ENCODE assay signal across 8 cellular contexts in genomic region chr2:26246818-26247217, GRCh38. TPM values are rescaled to one million over a fixed set of nuclear protein-coding genes. Genes with fewer than 3 reads are reported as not detected.
DNase-seq lines count a peak whose midpoint lies in the region; ATAC-seq lines count a peak whose summit lies in the region.

No MANE protein-coding gene starts in this region.

- ATAC-seq in activated CD8-positive, alpha-beta memory T cell treated with anti-CD3 and anti-CD28 coated beads, Interleukin-2, amount 10 ng/mL, durations not matched to agents 7 days and 5 days, result no peak
- no peak for ATAC-seq in T-cell (replicated peaks in 1 of 4)
- no peak for ATAC-seq in stimulated activated memory B cell treated with anti-CD40 and anti-IgM and Interleukin-4, amounts not matched to agents 10 μg/mL and 1 μg/mL and 100 μg/mL, for 72 hours

- peak overlapping the region; percentile 99 for H3K27ac Mint-ChIP-seq in activated CD8-positive, alpha-beta memory T cell treated with anti-CD3 and anti-CD28 coated beads, Interleukin-2, amount 10 ng/mL, durations not matched to agents 7 days and 5 days
- no peak overlapping the region for H3K27ac Mint-ChIP-seq in T-cell
- peak overlapping the region; percentile 100 for H3K27ac Mint-ChIP-seq in stimulated activated memory B cell treated with anti-CD40 and anti-IgM and Interleukin-4, amounts not matched to agents 10 μg/mL and 1 μg/mL and 100 μg/mL, for 72 hours

- CTCF ChIA-PET in activated CD8-positive, alpha-beta memory T cell treated with anti-CD3 and anti-CD28 coated beads, Interleukin-2, amount 10 ng/mL, durations not matched to agents 7 days and 5 days (lab: Charles Lee), result interaction anchor here (1.4 to 2.6 kb wide), 5 partner anchors 12 to 83 kb away, joined by 3 to 11 read pairs (median 3); no protein-coding TSS in a partner anchor
- CTCF ChIA-PET in T-cell (lab: Charles Lee), result interaction anchor here (0.6 to 1.0 kb wide), 2 partner anchors 23 to 186 kb away, joined by 3 to 5 read pairs; no protein-coding TSS in a partner anchor

- no peaks in the 10 kb centered on the region for H3K27me3 Mint-ChIP-seq in activated CD8-positive, alpha-beta memory T cell treated with anti-CD3 and anti-CD28 coated beads, Interleukin-2, amount 10 ng/mL, durations not matched to agents 7 days and 5 days
- no peaks in the 10 kb centered on the region for H3K27me3 Mint-ChIP-seq in T-cell
- H3K27me3 Mint-ChIP-seq in stimulated activated memory B cell treated with anti-CD40 and anti-IgM and Interleukin-4, amounts not matched to agents 10 μg/mL and 1 μg/mL and 100 μg/mL, for 72 hours, result no peaks in the 10 kb centered on the region

- H3K4me3 Mint-ChIP-seq in activated CD8-positive, alpha-beta memory T cell treated with anti-CD3 and anti-CD28 coated beads, Interleukin-2, amount 10 ng/mL, durations not matched to agents 7 days and 5 days, result peak overlapping the region; percentile 45
- H3K4me3 Mint-ChIP-seq in T-cell, result peak overlapping the region; percentile 42 to 100 (median 52)
- H3K4me3 Mint-ChIP-seq in stimulated activated memory B cell treated with anti-CD40 and anti-IgM and Interleukin-4, amounts not matched to agents 10 μg/mL and 1 μg/mL and 100 μg/mL, for 72 hours, result peak overlapping the region; percentile 58

- H3K4me1 Mint-ChIP-seq in activated CD8-positive, alpha-beta memory T cell treated with anti-CD3 and anti-CD28 coated beads, Interleukin-2, amount 10 ng/mL, durations not matched to agents 7 days and 5 days, result peaks cover 35% of the 10 kb centered on the region
- peaks cover 62 to 71% (median 63%) of the 10 kb centered on the region in 3 donors for H3K4me1 Mint-ChIP-seq in T-cell
- peaks cover 52% of the 10 kb centered on the region for H3K4me1 Mint-ChIP-seq in stimulated activated memory B cell treated with anti-CD40 and anti-IgM and Interleukin-4, amounts not matched to agents 10 μg/mL and 1 μg/mL and 100 μg/mL, for 72 hours

- peak; percentile 64 for DNase-seq in activated CD8-positive, alpha-beta memory T cell treated with anti-CD3 and anti-CD28 coated beads, Interleukin-2, amount 10 ng/mL, durations not matched to agents 7 days and 5 days
- no peak for DNase-seq in activated CD8-positive, alpha-beta memory T cell treated with anti-CD3 and anti-CD28 coated beads, Interleukin-2, amount 50 U/mL, for 48 hours
- DNase-seq in T-cell (peak in 14 of 34 experiments; percentile 5 to 22 (median 10)), fibroblast of gingiva (ENCODE audit: low read depth) (peak; percentile 81), occipital lobe (lab: John Stamatoyannopoulos, UW) (no peak), kidney glomerular epithelial cell (lab: John Stamatoyannopoulos, UW) (no peak), dedifferentiated amniotic fluid mesenchymal stem cell (ENCODE audit: extremely low spot score) (no peak)

- H3K9me3 Mint-ChIP-seq in activated CD8-positive, alpha-beta memory T cell treated with anti-CD3 and anti-CD28 coated beads, Interleukin-2, amount 10 ng/mL, durations not matched to agents 7 days and 5 days (ENCODE audit: low read depth), result no peaks in the 10 kb centered on the region
- no peaks in the 10 kb centered on the region for H3K9me3 Mint-ChIP-seq in T-cell
- H3K9me3 Mint-ChIP-seq in stimulated activated memory B cell treated with anti-CD40 and anti-IgM and Interleukin-4, amounts not matched to agents 10 μg/mL and 1 μg/mL and 100 μg/mL, for 72 hours, result no peaks in the 10 kb centered on the region

- H3K36me3 Mint-ChIP-seq in activated CD8-positive, alpha-beta memory T cell treated with anti-CD3 and anti-CD28 coated beads, Interleukin-2, amount 10 ng/mL, durations not matched to agents 7 days and 5 days, result peaks cover 4% of the 10 kb centered on the region
- no peaks in the 10 kb centered on the region for H3K36me3 Mint-ChIP-seq in T-cell
- H3K36me3 Mint-ChIP-seq in stimulated activated memory B cell treated with anti-CD40 and anti-IgM and Interleukin-4, amounts not matched to agents 10 μg/mL and 1 μg/mL and 100 μg/mL, for 72 hours, result no peaks in the 10 kb centered on the region

- POLR2A ChIA-PET in T-cell (lab: Charles Lee), result interaction anchor here in 1 of 2 donors (0.6 kb wide), 1 partner anchor 102 kb away, joined by 3 read pairs; no protein-coding TSS in a partner anchor

RNA-seq across cellular contexts. Expression of gene HADHB, which starts 2.1 kb away (rescaled TPM):
- 10 to 100 TPM; 55.8 to 83.5 TPM for total RNA-seq in activated CD8-positive, alpha-beta memory T cell treated with anti-CD3 and anti-CD28 coated beads, Interleukin-2, amount 10 ng/mL, durations not matched to agents 7 days and 5 days
- total RNA-seq in T-cell (10 to 100 TPM; 44.4 to 62.9 (median 54.3) TPM), occipital lobe (41.8 TPM)

RNA-seq across cellular contexts. Expression of gene HADHA, which starts 2.4 kb away (rescaled TPM):
- 100 to 1,000 TPM; 117 to 145 TPM for total RNA-seq in activated CD8-positive, alpha-beta memory T cell treated with anti-CD3 and anti-CD28 coated beads, Interleukin-2, amount 10 ng/mL, durations not matched to agents 7 days and 5 days
- total RNA-seq in T-cell (10 to 100 TPM; 76.1 to 95.8 (median 91.9) TPM), occipital lobe (89.1 TPM)

Comparison
In these comparisons a context has a peak if more than half of its experiments do, and no peak if none do; other contexts are left out.
1. DNase-seq: peak in activated CD8-positive, alpha-beta memory T cell treated with anti-CD3 and anti-CD28 coated beads, Interleukin-2, amount 10 ng/mL, durations not matched to agents 7 days and 5 days (single experiment) and fibroblast of gingiva (single experiment); none in activated CD8-positive, alpha-beta memory T cell treated with anti-CD3 and anti-CD28 coated beads, Interleukin-2, amount 50 U/mL, for 48 hours (single experiment), occipital lobe (single experiment), kidney glomerular epithelial cell (single experiment) and dedifferentiated amniotic fluid mesenchymal stem cell (single experiment).
2. H3K27ac Mint-ChIP-seq: peak in activated CD8-positive, alpha-beta memory T cell treated with anti-CD3 and anti-CD28 coated beads, Interleukin-2, amount 10 ng/mL, durations not matched to agents 7 days and 5 days (single experiment) and stimulated activated memory B cell treated with anti-CD40 and anti-IgM and Interleukin-4, amounts not matched to agents 10 μg/mL and 1 μg/mL and 100 μg/mL, for 72 hours (single experiment); none in T-cell (0 of 2).
3. Peak in every context shown above with its lines, with median percentiles within 50 percentile points of each other: H3K4me3 Mint-ChIP-seq.